ENCODE assay signal across 1 cellular context in genomic region chr10:92242380-92242779, GRCh38.
TF ChIP-seq lines count a peak whose summit lies in the region.

No MANE protein-coding gene starts in this region.

TF ChIP-seq in HCT116, 20 proteins besides CTCF, POLR2A, EP300 and RAD21 (continued from another document):
- TF ChIP-seq REST (IDR thresholded peaks at IDR 0.05; ENCODE audit: low read depth) (no peak), SRF (IDR thresholded peaks at IDR 0.05; ENCODE audit: low read depth) (no peak), SP1 (IDR thresholded peaks at IDR 0.05; ENCODE audit: low read depth) (no peak), YY1 (IDR thresholded peaks at IDR 0.05; ENCODE audit: extremely low read depth, insufficient replicate concordance, low read depth, low read length) (no peak), EGR1 (IDR thresholded peaks at IDR 0.05; ENCODE audit: low read depth) (no peak), ZBTB33 (IDR thresholded peaks at IDR 0.05; ENCODE audit: extremely low read depth, insufficient replicate concordance, low read length) (no peak), ATF3 (IDR thresholded peaks at IDR 0.05) (no peak), ELF1 (IDR thresholded peaks at IDR 0.05; ENCODE audit: borderline replicate concordance, low read depth) (no peak), CBX3 (IDR thresholded peaks at IDR 0.05; ENCODE audit: low read depth) (no peak), TCF7L2 (IDR thresholded peaks at IDR 0.05; ENCODE audit: borderline replicate concordance, extremely low read depth, insufficient read depth, insufficient read length) (no peak), ZNF274 (IDR thresholded peaks at IDR 0.05; ENCODE audit: low read depth, low read length) (no peak), MAX (IDR thresholded peaks at IDR 0.05) (no peak), POLR2AphosphoS5 (IDR thresholded peaks at IDR 0.05; ENCODE audit: low read depth, low read length) (no peak), SIN3A (IDR thresholded peaks at IDR 0.05; ENCODE audit: low read depth) (no peak), EZH2phosphoT487 (IDR thresholded peaks at IDR 0.05; ENCODE audit: borderline replicate concordance) (no peak)
